In genomic region chr7:130996841-130997231, GRCh38 we compare ENCODE assay signal across 8 cellular contexts.
A peak's percentile ranks its signal among the peaks of the same experiment; 100 is the strongest.
DNase-seq lines count a peak whose midpoint lies in the region; ATAC-seq and TF ChIP-seq lines count a peak whose summit lies in the region.

No MANE protein-coding gene starts in this region.

- ATAC-seq in mucosa of descending colon (peak; percentile 79), HG03469 (IDR thresholded peaks at IDR 0.05; ENCODE audit: unreplicated experiment) (no peak), GM18909 (IDR thresholded peaks at IDR 0.05; ENCODE audit: poor library complexity, unreplicated experiment) (no peak)

- peak overlapping the region; percentile 41 for H3K27ac ChIP-seq in brain microvascular endothelial cell

- H3K4me3 ChIP-seq in brain microvascular endothelial cell (ENCODE audit: low read depth, low read length) = no peak overlapping the region
- no peak overlapping the region for H3K4me3 ChIP-seq in mucosa of descending colon

- in situ Hi-C loops in brain microvascular endothelial cell (cut with HindIII; ENCODE audit: low pct_ligation_motif_present, low sequenced_read_pairs) = no loop called here

- no peaks in the 10 kb centered on the region for H3K36me3 ChIP-seq in brain microvascular endothelial cell (replicated peaks)
- H3K36me3 ChIP-seq in mucosa of descending colon (ENCODE audit: low read depth) = no peaks in the 10 kb centered on the region

- DNase-seq in EL (peak; percentile 24), NCI-H748 (lab: John Stamatoyannopoulos, UW; ENCODE audit: unreplicated experiment) (peak; percentile 90), brain microvascular endothelial cell (peak; percentile 34), mucosa of descending colon (peak; percentile 79 to 87 (median 83)), medulla oblongata (ENCODE audit: extremely low spot score) (no peak), cortex of kidney (lab: John Stamatoyannopoulos, UW) (no peak)

- H3K4me1 ChIP-seq in mucosa of descending colon (ENCODE audit: low read depth) = peaks cover 72% of the 10 kb centered on the region

- H3K9me3 ChIP-seq in mucosa of descending colon = no peaks in the 10 kb centered on the region

- intact Hi-C loops in mucosa of descending colon (cut with DNase I, micrococcal nuclease) = no loop called here

- no peaks in the 10 kb centered on the region for H3K27me3 ChIP-seq in brain microvascular endothelial cell (replicated peaks)

- TF ChIP-seq CTCF in brain microvascular endothelial cell (IDR thresholded peaks at IDR 0.05; ENCODE audit: low read depth, low read length, missing control alignments) = no peak
- TF ChIP-seq CTCF in mucosa of descending colon (IDR thresholded peaks at IDR 0.05) = no peak

Comparison
In these comparisons a context has a peak if more than half of its experiments do, and no peak if none do; other contexts are left out.
1. DNase-seq: peak in EL (single experiment), NCI-H748 (single experiment), brain microvascular endothelial cell (single experiment) and mucosa of descending colon (3 of 3); none in medulla oblongata (single experiment) and cortex of kidney (single experiment).